32 cellular contexts compared by ENCODE assay signal in the genomic region with DNA sequence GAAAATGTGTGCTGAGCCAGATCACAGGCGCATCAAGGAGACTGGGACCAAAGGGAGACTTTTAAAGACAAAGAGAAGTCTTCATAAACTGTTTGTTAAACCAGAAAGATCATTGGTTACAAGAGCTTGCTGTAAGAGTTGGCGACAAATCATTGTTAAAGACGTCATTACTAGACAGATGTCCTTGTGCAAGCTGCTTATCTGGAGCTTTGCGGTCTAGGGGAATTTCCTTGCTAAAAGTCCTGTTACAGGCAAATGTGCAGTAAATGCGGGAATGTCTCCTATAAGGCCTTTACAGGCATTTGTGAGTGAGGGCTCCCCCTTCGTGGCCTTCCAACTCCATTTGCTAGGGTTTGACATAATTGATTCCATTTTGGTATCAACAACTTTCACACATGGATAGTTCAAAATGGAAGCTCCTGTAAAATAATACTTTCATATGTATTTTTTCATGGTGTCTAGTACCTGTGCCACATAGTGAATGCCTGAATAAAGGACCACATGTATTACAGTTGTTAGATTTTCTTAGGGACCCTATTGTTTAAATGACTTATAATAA.
DNase-seq lines count a peak whose midpoint lies in the region; ATAC-seq and TF ChIP-seq lines count a peak whose summit lies in the region.
"Had no signal": no experiment of that assay in that cellular context is flagged by ENCODE, and none has a peak within 500 bp of the region (broad histone marks: within the 10 kb centered on the region; RNA-seq: fewer than 3 reads in every experiment).

No MANE protein-coding gene starts in this region.

- H3K79me1 ChIP-seq in mesendoderm (ENCODE audit: low read length): no peaks in the 10 kb centered on the region

- H3K27me3 Mint-ChIP-seq in GM23338 (ENCODE audit: insufficient read depth, low read depth, poor library complexity): no peaks in the 10 kb centered on the region
- no peaks in the 10 kb centered on the region for H3K27me3 Mint-ChIP-seq in WTC11 (ENCODE audit: low read depth)
- H3K27me3 Mint-ChIP-seq: activated CD4-positive, alpha-beta T cell treated with anti-CD3 and anti-CD28 coated beads for 36 hours; type B pancreatic cell had no signal

- no peaks in the 10 kb centered on the region for H3K36me3 ChIP-seq in GM23338 (ENCODE audit: insufficient read depth)
- no peaks in the 10 kb centered on the region for H3K36me3 ChIP-seq in mesendoderm (ENCODE audit: control insufficient read depth, insufficient read depth, low read length)
- no peaks in the 10 kb centered on the region for H3K36me3 ChIP-seq in Peyer's patch
- H3K36me3 ChIP-seq: colonic mucosa, heart right ventricle, left lung, right atrium auricular region had no signal

- H3K4me3 ChIP-seq in GM23338: no peak overlapping the region
- no peak overlapping the region for H3K4me3 ChIP-seq in fibroblast of pulmonary artery (replicated peaks; ENCODE audit: low read depth, low read length)
- H3K4me3 ChIP-seq in mesendoderm (ENCODE audit: low read length): no peak overlapping the region
- no peak overlapping the region for H3K4me3 ChIP-seq in Peyer's patch
- H3K4me3 ChIP-seq: BLaER1 treated with 17β-estradiol and CSF1 and Interleukin-3, amounts not matched to agents 10 nM and 100 nM; colonic mucosa; heart right ventricle; left lung; right atrium auricular region; spleen had no signal

- no peaks in the 10 kb centered on the region for H3K9me3 ChIP-seq in Peyer's patch
- H3K9me3 ChIP-seq: Caco-2, colonic mucosa, heart right ventricle, left lung, right atrium auricular region, spleen had no signal

- ATAC-seq in GM23338 (no peak), WTC11 (no peak; the same call in 1 of the 2 replicates)
- ATAC-seq: activated CD4-positive, alpha-beta T cell treated with anti-CD3 and anti-CD28 coated beads for 36 hours; heart right ventricle; left lung had no signal

- peak overlapping the region; percentile 12 for H2BK120ac ChIP-seq in mesendoderm (ENCODE audit: low read depth, low read length)

- H3K4me1 Mint-ChIP-seq in GM23338 (peaks cover 42% of the 10 kb centered on the region), WTC11 (peaks cover 80% of the 10 kb centered on the region)
- H3K4me1 Mint-ChIP-seq: nephron had no signal

- no peak overlapping the region for H2BK15ac ChIP-seq in mesendoderm (replicated peaks; ENCODE audit: low read depth)

- no peak overlapping the region for H4K5ac ChIP-seq in mesendoderm (ENCODE audit: low read length)

- no peak for TF ChIP-seq CTCF in GM23338 (conservative IDR thresholded peaks at IDR 0.05; ENCODE audit: low read depth in 2 of 2)
- TF ChIP-seq CTCF in WTC11 (IDR thresholded peaks at IDR 0.05): no peak
- TF ChIP-seq CTCF in fibroblast of pulmonary artery (IDR thresholded peaks at IDR 0.05; ENCODE audit: low read length, missing control alignments): no peak
- TF ChIP-seq CTCF in Peyer's patch (IDR thresholded peaks at IDR 0.05): no peak

- peak; percentile 37 for DNase-seq in GM23338 (ENCODE audit: low spot score)
- no peak for DNase-seq in WTC11 (ENCODE audit: low spot score)
- DNase-seq in fibroblast of pulmonary artery (ENCODE audit: low read depth): peak; percentile 76
- DNase-seq in mesendoderm: peak; percentile 18
- no peak for DNase-seq in Peyer's patch
- no peak for DNase-seq in midbrain (lab: John Stamatoyannopoulos, UW)
- no peak for DNase-seq in epidermal melanocyte (ENCODE audit: insufficient read length, low spot score)
- no peak for DNase-seq in NCI-H524 treated with DMSO at 0.1 percent for 48 hours (lab: John Stamatoyannopoulos, UW)
- DNase-seq: activated CD4-positive, alpha-beta T cell treated with anti-CD3 and anti-CD28 coated beads for 36 hours; activated effector memory CD4-positive, alpha-beta T cell treated with Interleukin-2 at 50 U/mL for 16 hours; activated T-cell treated with anti-CD3 and anti-CD28 coated beads for 4 hours; colonic mucosa; DMS79; effector CD8-positive, alpha-beta T cell; foreskin melanocyte; GF-D8; H7; heart right ventricle; immature natural killer cell; KBM-7; left lung; NCI-H1105 treated with DMSO at 0.1 percent for 48 hours; NCI-H1930; NCI-H526 treated with DMSO at 0.1 percent for 48 hours; RPMI8226; spleen had no signal

- H3K79me2 ChIP-seq in GM23338 (replicated peaks; ENCODE audit: insufficient read depth): 0 out of 2 replicates have a peak, but pooled peaks cover 3% of the 10 kb centered on the region
- no peaks in the 10 kb centered on the region for H3K79me2 ChIP-seq in mesendoderm (ENCODE audit: control insufficient read depth, insufficient read depth, low read length)

- H3K4me2 ChIP-seq in GM23338 (peak overlapping the region; percentile 9), mesendoderm (ENCODE audit: low read length) (no peak overlapping the region)
- H3K4me2 ChIP-seq: BLaER1 treated with 17β-estradiol and CSF1 and Interleukin-3, amounts not matched to agents 10 nM and 100 nM had no signal

- H3K27me3 ChIP-seq in GM23338 (ENCODE audit: insufficient read depth) (no peaks in the 10 kb centered on the region), mesendoderm (ENCODE audit: insufficient read depth, low read length, poor library complexity) (no peaks in the 10 kb centered on the region), Peyer's patch (no peaks in the 10 kb centered on the region)
- H3K27me3 ChIP-seq: BLaER1 treated with 17β-estradiol and CSF1 and Interleukin-3, amounts not matched to agents 10 nM and 100 nM; colonic mucosa; heart right ventricle; left lung; right atrium auricular region; spleen had no signal

- no peaks in the 10 kb centered on the region for H4K20me1 ChIP-seq in GM23338 (replicated peaks; ENCODE audit: insufficient read depth)

- H3K27ac ChIP-seq in GM23338 (ENCODE audit: low read depth) (peak overlapping the region; percentile 96), mesendoderm (ENCODE audit: low read depth, low read length) (no peak overlapping the region), Peyer's patch (no peak overlapping the region)
- H3K27ac ChIP-seq: BLaER1 treated with 17β-estradiol and CSF1 and Interleukin-3, amounts not matched to agents 10 nM and 100 nM; colonic mucosa; heart right ventricle; left lung; right atrium auricular region had no signal

- H3K23ac ChIP-seq in mesendoderm (ENCODE audit: low read length): no peak overlapping the region

- POLR2A ChIA-PET in WTC11 (lab: Charles Lee): no interaction called here

- no peak overlapping the region for H2AFZ ChIP-seq in GM23338

- H2AK5ac ChIP-seq in mesendoderm (ENCODE audit: low read length): no peak overlapping the region

- no peak overlapping the region for H3K4ac ChIP-seq in mesendoderm (ENCODE audit: low read depth, low read length)

- H3K9me3 Mint-ChIP-seq in GM23338: no peaks in the 10 kb centered on the region
- H3K9me3 Mint-ChIP-seq in WTC11: peaks cover 5% of the 10 kb centered on the region
- H3K9me3 Mint-ChIP-seq: immature natural killer cell; nephron; T-helper 1 cell treated with Interleukin-12 subunit alpha and Interleukin-12 subunit beta and Interleukin-4 antibody, amounts not matched to agents 30 μg/mL and 1 μg/mL, for 36 hours; type B pancreatic cell had no signal

- no peak for TF ChIP-seq POLR2A in Peyer's patch (IDR thresholded peaks at IDR 0.05)

- H3K4me1 ChIP-seq in GM23338 (ENCODE audit: insufficient read depth) (peaks cover 57% of the 10 kb centered on the region), mesendoderm (ENCODE audit: control insufficient read depth, low read depth, low read length) (peaks cover 2% of the 10 kb centered on the region), Peyer's patch (peaks cover 0 to 9% (median 0%) of the 10 kb centered on the region in 4 donors)
- H3K4me1 ChIP-seq: BLaER1 treated with 17β-estradiol and CSF1 and Interleukin-3, amounts not matched to agents 10 nM and 100 nM; colonic mucosa; heart right ventricle; left lung; right atrium auricular region had no signal

- WGBS in mesendoderm (ENCODE audit: extremely low coverage, insufficient coverage, low lambda C conversion rate): no CpG with 5 or more reads among the region's 6 CpGs

- H4K8ac ChIP-seq in mesendoderm (ENCODE audit: low read depth, low read length): no peak overlapping the region

- H3K9me2 ChIP-seq in GM23338 (ENCODE audit: insufficient read depth): no peaks in the 10 kb centered on the region

- H3F3A ChIP-seq in GM23338 (replicated peaks; ENCODE audit: low read depth): 0 out of 2 replicates have a peak, but pooled peaks cover 3% of the 10 kb centered on the region

- peak overlapping the region; percentile 76 for H3K18ac ChIP-seq in mesendoderm (ENCODE audit: low read length)

- CTCF ChIA-PET in WTC11 (lab: Charles Lee): interaction anchor here (0.6 kb wide), 1 partner anchor 141 kb away, joined by 3 read pairs; no protein-coding TSS in a partner anchor

- H2BK5ac ChIP-seq in mesendoderm (ENCODE audit: low read length): no peak overlapping the region

- H3K36me3 Mint-ChIP-seq in GM23338 (ENCODE audit: low read depth) (peaks cover 4% of the 10 kb centered on the region; the same call in 2 of the 3 replicates), WTC11 (peaks cover 5% of the 10 kb centered on the region)
- H3K36me3 Mint-ChIP-seq: type B pancreatic cell had no signal

- H3K56ac ChIP-seq in mesendoderm (ENCODE audit: low read length): no peak overlapping the region

- H3K27ac Mint-ChIP-seq in GM23338: peak overlapping the region; percentile 93
- peak overlapping the region; percentile 97 for H3K27ac Mint-ChIP-seq in WTC11
- H3K27ac Mint-ChIP-seq: activated CD4-positive, alpha-beta T cell treated with anti-CD3 and anti-CD28 coated beads for 36 hours; T-helper 1 cell treated with Interleukin-12 subunit alpha and Interleukin-12 subunit beta and Interleukin-4 antibody, amounts not matched to agents 30 μg/mL and 1 μg/mL, for 36 hours; type B pancreatic cell had no signal

- H3K4me3 Mint-ChIP-seq in GM23338: no peak overlapping the region
- no peak overlapping the region for H3K4me3 Mint-ChIP-seq in WTC11
- H3K4me3 Mint-ChIP-seq: activated CD4-positive, alpha-beta T cell treated with anti-CD3 and anti-CD28 coated beads for 36 hours; immature natural killer cell; nephron; T-helper 1 cell treated with Interleukin-12 subunit alpha and Interleukin-12 subunit beta and Interleukin-4 antibody, amounts not matched to agents 30 μg/mL and 1 μg/mL, for 36 hours; type B pancreatic cell had no signal

- no peak overlapping the region for H3K9ac ChIP-seq in mesendoderm (ENCODE audit: low read length)
- H3K9ac ChIP-seq: BLaER1 treated with 17β-estradiol and CSF1 and Interleukin-3, amounts not matched to agents 10 nM and 100 nM had no signal

TF ChIP-seq in GM23338, 12 proteins besides CTCF, POLR2A, EP300 and RAD21 (continues in another document):
- TF ChIP-seq CREB1 (CRISPR knock-in tag; IDR thresholded peaks at IDR 0.05; ENCODE audit: low read depth): no peak
- no peak for TF ChIP-seq POLR2AphosphoS5 (IDR thresholded peaks at IDR 0.05; ENCODE audit: low read depth)
- TF ChIP-seq JUNB (IDR thresholded peaks at IDR 0.05; ENCODE audit: unreplicated experiment): no peak

TF ChIP-seq in WTC11, 78 proteins besides CTCF, POLR2A, EP300 and RAD21 (continues in another document):
- no peak for TF ChIP-seq ATF1 (CRISPR knock-in tag; IDR thresholded peaks at IDR 0.05)

Comparison
In these comparisons a context has a peak if more than half of its experiments do, and no peak if none do; other contexts are left out.
1. DNase-seq: peak in GM23338 (single experiment), fibroblast of pulmonary artery (single experiment) and mesendoderm (single experiment); none in WTC11 (single experiment), Peyer's patch (0 of 3), midbrain (single experiment), epidermal melanocyte (single experiment) and NCI-H524 treated with DMSO at 0.1 percent for 48 hours (single experiment).